Comparison of ENCODE assay signal across 8 cellular contexts in the genomic region with DNA sequence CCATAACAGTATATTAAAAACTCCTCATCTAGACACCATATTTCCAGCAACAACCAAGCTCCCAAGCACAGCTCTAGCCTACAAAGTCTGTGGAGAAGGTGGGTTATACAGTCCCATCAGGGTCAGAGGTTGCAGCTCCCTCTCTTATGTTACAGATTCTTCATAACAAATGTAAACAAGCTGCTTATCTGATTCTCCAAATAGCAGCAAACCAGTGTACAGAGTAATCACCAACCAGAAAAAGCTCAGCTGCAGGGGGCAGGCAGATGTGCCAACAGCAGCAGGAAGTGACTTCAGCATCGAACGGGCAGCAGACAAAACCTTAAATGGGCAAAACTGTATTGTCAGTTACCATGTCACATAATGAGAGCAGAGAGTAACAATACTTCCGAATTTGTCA. TPM values are rescaled to one million over a fixed set of nuclear protein-coding genes. Genes with fewer than 3 reads are reported as not detected.
DNase-seq lines count a peak whose midpoint lies in the region; ATAC-seq and TF ChIP-seq lines count a peak whose summit lies in the region.

No MANE protein-coding gene starts in this region.

- TF ChIP-seq POLR2A in NB4 (IDR thresholded peaks at IDR 0.05; ENCODE audit: extremely low read depth, insufficient read length) (no peak), uterus (IDR thresholded peaks at IDR 0.05) (no peak)

- ATAC-seq in GM21528 (IDR thresholded peaks at IDR 0.05; ENCODE audit: low FRiP score, unreplicated experiment) = peak; percentile 58
- peak; percentile 29 to 31 for ATAC-seq in activated T-cell treated with anti-CD3 and anti-CD28 coated beads, Interleukin-2, amount 50 U/mL, for 4 hours

- H3K4me1 ChIP-seq in BE2C = peaks cover 4% of the 10 kb centered on the region; the same call in 1 of the 2 replicates
- no peaks in the 10 kb centered on the region for H3K4me1 ChIP-seq in uterus

- peaks cover 67% of the 10 kb centered on the region for H3K4me1 Mint-ChIP-seq in activated T-cell treated with anti-CD3 and anti-CD28 coated beads, Interleukin-2, amount 50 U/mL, for 4 hours (ENCODE audit: low read depth)

- H3K36me3 Mint-ChIP-seq in activated T-cell treated with anti-CD3 and anti-CD28 coated beads, Interleukin-2, amount 50 U/mL, for 4 hours (ENCODE audit: insufficient read depth) = no peaks in the 10 kb centered on the region

- DNase-seq in BE2C = peak; percentile 15
- peak; percentile 64 for DNase-seq in NB4 (ENCODE audit: low read depth)
- DNase-seq in activated T-cell treated with anti-CD3 and anti-CD28 coated beads, Interleukin-2, amount 50 U/mL, for 4 hours = peak; percentile 38
- DNase-seq in renal cortical epithelial cell (ENCODE audit: low read depth) = peak; percentile 27
- DNase-seq in globus pallidus (ENCODE audit: low spot score) = no peak
- no peak for DNase-seq in uterus
- DNase-seq in cardiac septum (ENCODE audit: low spot score) = no peak

- H3K9me3 Mint-ChIP-seq in activated T-cell treated with anti-CD3 and anti-CD28 coated beads, Interleukin-2, amount 50 U/mL, for 4 hours = no peaks in the 10 kb centered on the region

- TF ChIP-seq CTCF in BE2C (IDR thresholded peaks at IDR 0.05; ENCODE audit: low read depth, low read length) (no peak), NB4 (IDR thresholded peaks at IDR 0.05; ENCODE audit: low read depth, low read length) (no peak), uterus (IDR thresholded peaks at IDR 0.05) (no peak)

- H3K27me3 Mint-ChIP-seq in activated T-cell treated with anti-CD3 and anti-CD28 coated beads, Interleukin-2, amount 50 U/mL, for 4 hours (ENCODE audit: low read depth) = no peaks in the 10 kb centered on the region

- intact Hi-C loops in uterus (cut with DNase I; ENCODE audit: low total_unique reads) = no loop called here
- intact Hi-C loops in cardiac septum (cut with DNase I) = no loop called here

- no peak overlapping the region for H3K27ac ChIP-seq in uterus

- no peaks in the 10 kb centered on the region for H3K27me3 ChIP-seq in BE2C
- H3K27me3 ChIP-seq in uterus = no peaks in the 10 kb centered on the region

- no peaks in the 10 kb centered on the region for H3K36me3 ChIP-seq in BE2C
- no peaks in the 10 kb centered on the region for H3K36me3 ChIP-seq in uterus

- H3K4me3 Mint-ChIP-seq in activated T-cell treated with anti-CD3 and anti-CD28 coated beads, Interleukin-2, amount 50 U/mL, for 4 hours = no peak overlapping the region

- H3K9me3 ChIP-seq in BE2C (no peaks in the 10 kb centered on the region), uterus (no peaks in the 10 kb centered on the region)

- H3K4me3 ChIP-seq in BE2C (ENCODE audit: low read depth, low read length) (no peak overlapping the region), NB4 (ENCODE audit: low read depth, low read length) (no peak overlapping the region), uterus (no peak overlapping the region)

RNA-seq across cellular contexts. Expression of gene NABP1, which starts 52.9 kb away (rescaled TPM):
- 2.1 TPM for polyA plus RNA-seq in BE2C (2012; ENCODE audit: insufficient read depth, insufficient read length, low read depth)
- 10 to 100 TPM; 47.8 to 55.3 (median 52.2) TPM for total RNA-seq in activated T-cell treated with anti-CD3 and anti-CD28 coated beads, Interleukin-2, amount 50 U/mL, for 4 hours
- total RNA-seq in renal cortical epithelial cell (123 and 179 TPM in 2 replicates), uterus (10 to 100 TPM in 3 of 4 donors, 1 to 10 TPM in 1; 2.3 to 43.3 (median 22.2) TPM), cardiac septum (6.6 TPM)

Comparison
In these comparisons a context has a peak if more than half of its experiments do, and no peak if none do; other contexts are left out.
1. DNase-seq: peak in BE2C (single experiment), NB4 (single experiment), activated T-cell treated with anti-CD3 and anti-CD28 coated beads, Interleukin-2, amount 50 U/mL, for 4 hours (single experiment) and renal cortical epithelial cell (single experiment); none in globus pallidus (single experiment), uterus (0 of 2) and cardiac septum (single experiment).